Comparison of ENCODE assay signal across 9 cellular contexts in genomic region chr6:36683656-36684446, GRCh38. TPM values are rescaled to one million over a fixed set of nuclear protein-coding genes. Genes with fewer than 3 reads are reported as not detected.
DNase-seq lines count a peak whose midpoint lies in the region; ATAC-seq, FAIRE-seq and TF ChIP-seq lines count a peak whose summit lies in the region.
"Had no signal": no experiment of that assay in that cellular context is flagged by ENCODE, and none has a peak within 500 bp of the region (broad histone marks: within the 10 kb centered on the region; RNA-seq: fewer than 3 reads in every experiment).

No MANE protein-coding gene starts in this region.

- H3K4me3 ChIP-seq in right cardiac atrium (ENCODE audit: low read length) (no peak overlapping the region), WERI-Rb-1 (ENCODE audit: low read depth, low read length) (no peak overlapping the region), HepG2 (replicated peaks in 1 of 3; ENCODE audit: insufficient read depth in 1 of 3, low read depth in 2 of 3, low read length in 3 of 3) (no peak overlapping the region)

- TF ChIP-seq POLR2A in HepG2 (IDR thresholded peaks at IDR 0.05; ENCODE audit: insufficient read depth in 1 of 2, low read depth in 2 of 2, low read length in 2 of 2): no peak; a peak in 2 of 4 replicates

- WGBS in right cardiac atrium: 96% methylated on average over 29 of the region's 29 CpGs
- 93% methylated on average over 25 of the region's 29 CpGs for WGBS in HepG2 (ENCODE audit: low lambda C conversion rate)

- H3K27me3 ChIP-seq in right cardiac atrium (ENCODE audit: control insufficient read depth, insufficient read depth) (no peaks in the 10 kb centered on the region), WERI-Rb-1 (ENCODE audit: insufficient read depth, low read depth, severe bottlenecking) (no peaks in the 10 kb centered on the region), HepG2 (ENCODE audit: control insufficient read depth in 1 of 2, insufficient read depth in 2 of 2, low read length in 2 of 2) (peaks cover 0 to 6% of the 10 kb centered on the region in 2 experiments; a peak in 2 of 5 replicates)

- DNase-seq in right cardiac atrium: peak in 2 of 3 donors; percentile 58
- DNase-seq in cardiac septum (ENCODE audit: low spot score): no peak
- no peak for DNase-seq in WERI-Rb-1
- peak; percentile 83 for DNase-seq in HepG2 (ENCODE audit: low spot score)
- DNase-seq in cerebellar nuclear complex (lab: John Stamatoyannopoulos, UW): no peak
- DNase-seq in DMS 273 treated with DMSO at 0.1 percent for 48 hours (lab: John Stamatoyannopoulos, UW): no peak
- DNase-seq in NAMALWA (ENCODE audit: low spot score): no peak
- DNase-seq in head of caudate nucleus: no peak

- no peak overlapping the region for H3K9ac ChIP-seq in HepG2 (ENCODE audit: insufficient read depth, low read depth, low read length)
- H3K9ac ChIP-seq: KMS-11 had no signal

- H3K4me1 ChIP-seq in right cardiac atrium (ENCODE audit: control insufficient read depth, insufficient read depth, low read length): peaks cover 6% of the 10 kb centered on the region
- H3K4me1 ChIP-seq in HepG2 (ENCODE audit: insufficient read depth, low read length): peaks cover 36% of the 10 kb centered on the region

- no peak for TF ChIP-seq CTCF in WERI-Rb-1 (IDR thresholded peaks at IDR 0.05; ENCODE audit: low read depth, low read length)
- no peak for TF ChIP-seq CTCF in HepG2 (CRISPR knock-in tag; IDR thresholded peaks at IDR 0.05)

- H3K36me3 ChIP-seq in WERI-Rb-1 (peaks cover 81% of the 10 kb centered on the region), HepG2 (replicated peaks in 1 of 2; ENCODE audit: control insufficient read depth in 1 of 2, insufficient read depth in 2 of 2, low read length in 2 of 2) (peaks cover 29 to 49% of the 10 kb centered on the region in 2 experiments)

- ATAC-seq in right cardiac atrium (no peak), HepG2 (peak; percentile 12)

- peak overlapping the region; percentile 4; the same call in 1 of the 2 replicates for H3K4me2 ChIP-seq in HepG2 (ENCODE audit: low read depth, low read length)
- H3K4me2 ChIP-seq: KMS-11 had no signal

- BruUV-seq in HepG2 (replicated peaks; lab: Mats Ljungman, UMichigan): no TSS peak

- no peak overlapping the region for H3K27ac ChIP-seq in right cardiac atrium (ENCODE audit: low read length)
- H3K27ac ChIP-seq in WERI-Rb-1: 0 out of 2 replicates have a peak overlapping the region, but pooled peaks have one; percentile 43
- no peak overlapping the region for H3K27ac ChIP-seq in HepG2 (ENCODE audit: extremely low read length, insufficient read depth, low read length)
- H3K27ac ChIP-seq: KMS-11 had no signal

- POLR2A ChIA-PET in HepG2 (lab: Yijun Ruan, JAX): interaction anchor here (1.1 to 4.1 kb wide), 2 partner anchors 17 to 41 kb away, joined by 7 to 29 read pairs; no protein-coding TSS in a partner anchor

- TF ChIP-seq RAD21 in HepG2 (CRISPR knock-in tag; IDR thresholded peaks at IDR 0.05): no peak

- peaks cover 86% of the 10 kb centered on the region for H4K20me1 ChIP-seq in HepG2 (ENCODE audit: insufficient read depth, low read length)

- H3K9me3 ChIP-seq in right cardiac atrium (ENCODE audit: control insufficient read depth, low read length): no peaks in the 10 kb centered on the region
- no peaks in the 10 kb centered on the region for H3K9me3 ChIP-seq in WERI-Rb-1 (ENCODE audit: severe bottlenecking)
- no peaks in the 10 kb centered on the region for H3K9me3 ChIP-seq in HepG2 (ENCODE audit: low read length)

- in situ Hi-C loops in HepG2 (cut with HindIII; ENCODE audit: extremely low pct_ligation_motif_present, low pct_unique_long_range_greater_than_20kb): loop anchor here (5.0 kb wide), 1 partner anchor 62 kb away; no protein-coding TSS in a partner anchor

- H2AFZ ChIP-seq in HepG2 (ENCODE audit: low read length): no peak overlapping the region

- FAIRE-seq in HepG2 (lab: Jason Lieb, UNC): peak; percentile 87

- TF ChIP-seq EP300 in HepG2 (IDR thresholded peaks at IDR 0.05; ENCODE audit: low read depth in 2 of 2, low read length in 2 of 2): peak; percentile 37 to 82; a peak in 3 of 4 replicates
- peak; percentile 59; the same call in 1 of the 2 replicates for TF ChIP-seq EP300 in HepG2 (CRISPR knock-in tag; IDR thresholded peaks at IDR 0.05; ENCODE audit: borderline replicate concordance)

- CTCF ChIA-PET in HepG2 (lab: Yijun Ruan, JAX; ENCODE audit: low intra/inter-chr PET ratio, low total read pairs): no interaction called here

- intact Hi-C loops in right cardiac atrium (cut with DNase I) (loop anchor here in 1 of 4 donors (5.0 kb wide), 1 partner anchor 62 kb away; no protein-coding TSS in a partner anchor), cardiac septum (cut with DNase I) (loop anchor here (5.0 kb wide), 2 partner anchors 73 to 242 kb away; partner anchors contain the start of genes KCTD20 and PXT1), HepG2 (cut with micrococcal nuclease; ENCODE audit: unreplicated experiment) (loop anchor here (5.0 kb wide), 1 partner anchor 38 kb away; no protein-coding TSS in a partner anchor), head of caudate nucleus (cut with DNase I) (no loop called here)

- peaks cover 38% of the 10 kb centered on the region for H3K79me2 ChIP-seq in HepG2 (ENCODE audit: insufficient read depth, low read length)

TF ChIP-seq in HepG2, 621 proteins besides CTCF, POLR2A, EP300 and RAD21 (continues in another document):
- no peak; the same call in 1 of the 2 replicates for TF ChIP-seq TRIM24 (CRISPR knock-in tag; IDR thresholded peaks at IDR 0.05)
- TF ChIP-seq NR2F1 (CRISPR knock-in tag; IDR thresholded peaks at IDR 0.05): peak; percentile 87 to 94
- TF ChIP-seq PAF1 (CRISPR knock-in tag; IDR thresholded peaks at IDR 0.05): peak; percentile 30; the same call in 1 of the 2 replicates

RNA-seq across cellular contexts. Expression of gene CDKN1A, which starts 5.3 kb away (rescaled TPM):
- total RNA-seq in right cardiac atrium: 10 to 100 TPM; 38.5 to 68.6 (median 52.9) TPM
- polyA plus RNA-seq in right cardiac atrium: 59.8 TPM
- total RNA-seq in cardiac septum: 113 TPM
- total RNA-seq in HepG2 (2016; rRNA removed; fragmentation: Illumina TruSeq; extraction: Trizol): 56.0 and 60.7 TPM in 2 replicates
- 14.1 and 14.6 TPM in 2 replicates for total RNA-seq in HepG2 (2016; cell fraction: cytosol; rRNA removed; fragmentation: Illumina TruSeq; extraction: Trizol; ENCODE audit: low read depth)
- total RNA-seq in HepG2 (2016; cell fraction: insoluble cytoplasmic fraction; rRNA removed; fragmentation: Illumina TruSeq; extraction: Trizol): 60.2 and 60.7 TPM in 2 replicates
- 35.8 and 37.2 TPM in 2 replicates for total RNA-seq in HepG2 (2016; cell fraction: membrane; rRNA removed; fragmentation: Illumina TruSeq; extraction: Trizol)
- 39.4 and 41.1 TPM in 2 replicates for total RNA-seq in HepG2 (2016; cell fraction: nucleus; rRNA removed; fragmentation: Illumina TruSeq; extraction: Trizol)
- 92.1 and 131 TPM in 2 replicates for polyA plus RNA-seq in HepG2 (2011; rRNA removed)
- 101 and 109 TPM in 2 replicates for polyA plus RNA-seq in HepG2 (2011; cell fraction: cytosol; rRNA removed)
- 99.7 and 130 TPM in 2 replicates for polyA plus RNA-seq in HepG2 (2011; cell fraction: nucleus; rRNA removed)
- 25.4 and 74.5 TPM in 2 replicates for polyA plus RNA-seq in HepG2 (2012)
- polyA plus RNA-seq in HepG2 (2016; cell fraction: cytosol; fragmentation: Illumina TruSeq; extraction: Trizol; ENCODE audit: low read depth): 11.7 and 12.8 TPM in 2 replicates
- polyA plus RNA-seq in HepG2 (2016; cell fraction: insoluble cytoplasmic fraction; fragmentation: Illumina TruSeq; extraction: Trizol; ENCODE audit: low read depth): 67.9 and 74.3 TPM in 2 replicates
- polyA plus RNA-seq in HepG2 (2016; cell fraction: membrane; fragmentation: Illumina TruSeq; extraction: Trizol; ENCODE audit: low read depth): 27.1 and 27.5 TPM in 2 replicates
- 70.1 and 78.2 TPM in 2 replicates for polyA plus RNA-seq in HepG2 (2016; cell fraction: nucleus; fragmentation: Illumina TruSeq; extraction: Trizol; ENCODE audit: insufficient read depth, low read depth)
- polyA minus RNA-seq in HepG2 (2011; rRNA and poly(A)+ RNA removed; ENCODE audit: low replicate concordance): 52.9 and 74.7 TPM in 2 replicates
- 33.1 and 37.9 TPM in 2 replicates for polyA minus RNA-seq in HepG2 (2011; cell fraction: cytosol; rRNA and poly(A)+ RNA removed)
- polyA minus RNA-seq in HepG2 (2011; cell fraction: nucleus; rRNA and poly(A)+ RNA removed): 23.8 and 39.9 TPM in 2 replicates

RNA-seq across cellular contexts. Expression of gene RAB44, which starts 13.8 kb away (rescaled TPM):
- total RNA-seq in right cardiac atrium (under 1 TPM in 2 of 4 donors, not detected in 2; 0.06 TPM), cardiac septum (0.11 TPM), HepG2 (2016; rRNA removed; fragmentation: Illumina TruSeq; extraction: Trizol) (not detected in 2 replicates)
- polyA plus RNA-seq in right cardiac atrium (not detected), HepG2 (2011; rRNA removed) (not detected in 2 replicates)
- not detected in 2 replicates for total RNA-seq in HepG2 (2016; cell fraction: cytosol; rRNA removed; fragmentation: Illumina TruSeq; extraction: Trizol; ENCODE audit: low read depth)
- total RNA-seq in HepG2 (2016; cell fraction: insoluble cytoplasmic fraction; rRNA removed; fragmentation: Illumina TruSeq; extraction: Trizol): not detected in 2 replicates
- not detected in 2 replicates for total RNA-seq in HepG2 (2016; cell fraction: membrane; rRNA removed; fragmentation: Illumina TruSeq; extraction: Trizol)
- total RNA-seq in HepG2 (2016; cell fraction: nucleus; rRNA removed; fragmentation: Illumina TruSeq; extraction: Trizol): not detected in 2 replicates
- not detected in 2 replicates for polyA plus RNA-seq in HepG2 (2011; cell fraction: cytosol; rRNA removed)
- polyA plus RNA-seq in HepG2 (2011; cell fraction: nucleus; rRNA removed): 0.09 TPM in 1 of 2 replicates, not detected in the other
- polyA plus RNA-seq in HepG2 (2012): not detected in 2 replicates
- not detected in 2 replicates for polyA plus RNA-seq in HepG2 (2016; cell fraction: cytosol; fragmentation: Illumina TruSeq; extraction: Trizol; ENCODE audit: low read depth)
- polyA plus RNA-seq in HepG2 (2016; cell fraction: insoluble cytoplasmic fraction; fragmentation: Illumina TruSeq; extraction: Trizol; ENCODE audit: low read depth): not detected in 2 replicates
- not detected in 2 replicates for polyA plus RNA-seq in HepG2 (2016; cell fraction: membrane; fragmentation: Illumina TruSeq; extraction: Trizol; ENCODE audit: low read depth)
- polyA plus RNA-seq in HepG2 (2016; cell fraction: nucleus; fragmentation: Illumina TruSeq; extraction: Trizol; ENCODE audit: insufficient read depth, low read depth): 0.13 TPM in 1 of 2 replicates, not detected in the other
- 0.02 TPM in 1 of 2 replicates, not detected in the other for polyA minus RNA-seq in HepG2 (2011; rRNA and poly(A)+ RNA removed; ENCODE audit: low replicate concordance)
- not detected in 2 replicates for polyA minus RNA-seq in HepG2 (2011; cell fraction: cytosol; rRNA and poly(A)+ RNA removed)
- polyA minus RNA-seq in HepG2 (2011; cell fraction: nucleus; rRNA and poly(A)+ RNA removed): 0.13 TPM in 1 of 2 replicates, not detected in the other

Comparison
In these comparisons a context has a peak if more than half of its experiments do, and no peak if none do; other contexts are left out.
1. DNase-seq: peak in right cardiac atrium (2 of 3) and HepG2 (single experiment); none in cardiac septum (single experiment), WERI-Rb-1 (single experiment), cerebellar nuclear complex (0 of 2), DMS 273 treated with DMSO at 0.1 percent for 48 hours (single experiment), NAMALWA (single experiment) and head of caudate nucleus (0 of 42).